14 cellular contexts compared by ENCODE assay signal in genomic region chr5:150644058-150644457, GRCh38. TPM values are rescaled to one million over a fixed set of nuclear protein-coding genes. Genes with fewer than 3 reads are reported as not detected.
DNase-seq lines count a peak whose midpoint lies in the region; ATAC-seq and TF ChIP-seq lines count a peak whose summit lies in the region.
"Had no signal": no experiment of that assay in that cellular context is flagged by ENCODE, and none has a peak within 500 bp of the region (broad histone marks: within the 10 kb centered on the region; RNA-seq: fewer than 3 reads in every experiment).

No MANE protein-coding gene starts in this region.

- peak overlapping the region; percentile 29 for H3K4me2 ChIP-seq in hepatocyte

- WGBS in hepatocyte (ENCODE audit: low lambda C conversion rate, missing lambda C conversion rate): 68% methylated on average over 5 of the region's 5 CpGs
- WGBS in psoas muscle, 3 donors: 38 to 49% (median 38%) methylated on average over 5 of the region's 5 CpGs

- no peaks in the 10 kb centered on the region for H3K9me3 ChIP-seq in SJCRH30 (replicated peaks)
- no peaks in the 10 kb centered on the region for H3K9me3 ChIP-seq in hepatocyte (ENCODE audit: low read depth)
- no peaks in the 10 kb centered on the region for H3K9me3 ChIP-seq in psoas muscle

- ATAC-seq in psoas muscle (no peak), GM19023 (IDR thresholded peaks at IDR 0.05; ENCODE audit: unreplicated experiment) (no peak), HG02678 (IDR thresholded peaks at IDR 0.05; ENCODE audit: unreplicated experiment) (no peak)
- ATAC-seq: sciatic nerve had no signal

- H3K27me3 ChIP-seq in SJCRH30 (no peaks in the 10 kb centered on the region), hepatocyte (no peaks in the 10 kb centered on the region), psoas muscle (ENCODE audit: insufficient read depth in 3 of 3, low read length in 2 of 3) (no peaks in the 10 kb centered on the region)

- H3K27ac ChIP-seq in SJCRH30 (peak overlapping the region; percentile 8), hepatocyte (peak overlapping the region; percentile 45), psoas muscle (peak overlapping the region; percentile 89)
- H3K27ac ChIP-seq: epithelial cell of prostate had no signal

- intact Hi-C loops in psoas muscle (cut with DNase I): no loop called here

- H3K4me1 ChIP-seq in SJCRH30: peaks cover 80% of the 10 kb centered on the region
- peaks cover 65% of the 10 kb centered on the region for H3K4me1 ChIP-seq in hepatocyte (ENCODE audit: insufficient read depth)
- H3K4me1 ChIP-seq in psoas muscle: peaks cover 95% of the 10 kb centered on the region

- no peaks in the 10 kb centered on the region for H3K9me2 ChIP-seq in hepatocyte (replicated peaks; ENCODE audit: insufficient read depth)

- no peaks in the 10 kb centered on the region for H4K20me1 ChIP-seq in hepatocyte (ENCODE audit: insufficient read depth, poor library complexity, severe bottlenecking)

- H2AFZ ChIP-seq in hepatocyte: no peak overlapping the region

- TF ChIP-seq CTCF in hepatocyte (IDR thresholded peaks at IDR 0.05; ENCODE audit: poor library complexity) (no peak), psoas muscle (IDR thresholded peaks at IDR 0.05) (no peak)

- H3K36me3 ChIP-seq in SJCRH30 (peaks cover 4% of the 10 kb centered on the region; the same call in 1 of the 2 replicates), hepatocyte (replicated peaks; ENCODE audit: insufficient read depth, low read depth) (no peaks in the 10 kb centered on the region), psoas muscle (ENCODE audit: insufficient read depth in 1 of 2, low read depth in 1 of 2) (peaks cover 0 to 11% of the 10 kb centered on the region in 2 donors)

- DNase-seq in A172 (ENCODE audit: low spot score) (peak; percentile 41), SJCRH30 (no peak), hepatocyte (ENCODE audit: low spot score) (no peak), psoas muscle (no peak), NCI-H1694 (lab: John Stamatoyannopoulos, UW) (no peak), HuH-7 (ENCODE audit: low spot score) (no peak)
- DNase-seq: activated CD4-positive, alpha-beta T cell treated with anti-CD3 and anti-CD28 coated beads for 4 hours; DND-41; H7; NCI-H1930 had no signal

- peaks cover 49% of the 10 kb centered on the region for H3K79me2 ChIP-seq in hepatocyte

- no peak overlapping the region for H3K4me3 ChIP-seq in SJCRH30
- H3K4me3 ChIP-seq in hepatocyte: no peak overlapping the region
- peak overlapping the region; percentile 23 for H3K4me3 ChIP-seq in psoas muscle

RNA-seq across cellular contexts. Expression of gene SYNPO, which starts 3.6 kb away (rescaled TPM):
- total RNA-seq in A172 (2014; rRNA removed; shearing (Covaris generic)): 7.2 and 9.0 TPM in 2 replicates
- total RNA-seq in SJCRH30 (2014; rRNA removed; shearing (Covaris generic)): 2.3 and 3.2 TPM in 2 replicates
- total RNA-seq in hepatocyte (6.9 and 8.4 TPM in 2 replicates), psoas muscle (100 to 1,000 TPM; 447 to 745 (median 673) TPM)
- polyA plus RNA-seq in hepatocyte (5.3 and 7.1 TPM in 2 replicates), psoas muscle (100 to 1,000 TPM; 136 to 855 (median 503) TPM)

RNA-seq across cellular contexts. Expression of gene MYOZ3, which starts 17.0 kb away (rescaled TPM):
- total RNA-seq in A172 (2014; rRNA removed; shearing (Covaris generic)): 0.07 and 0.45 TPM in 2 replicates
- total RNA-seq in SJCRH30 (2014; rRNA removed; shearing (Covaris generic)): 0.02 TPM in 1 of 2 replicates, not detected in the other
- 0.92 and 1.1 TPM in 2 replicates for total RNA-seq in hepatocyte
- 0.83 and 1.8 TPM in 2 replicates for polyA plus RNA-seq in hepatocyte
- total RNA-seq in psoas muscle: 100 to 1,000 TPM in 1 of 4 donors, 10 to 100 TPM in 3; 29.7 to 110 (median 31.7) TPM
- 10 to 100 TPM in 2 of 3 donors, 1 to 10 TPM in 1; 3.0 to 14.5 (median 14.5) TPM for polyA plus RNA-seq in psoas muscle

RNA-seq across cellular contexts. Expression of gene RBM22, which starts 56.8 kb away (rescaled TPM):
- 36.4 and 45.8 TPM in 2 replicates for total RNA-seq in A172 (2014; rRNA removed; shearing (Covaris generic))
- total RNA-seq in SJCRH30 (2014; rRNA removed; shearing (Covaris generic)): 50.5 and 55.2 TPM in 2 replicates
- 39.3 and 42.6 TPM in 2 replicates for total RNA-seq in hepatocyte
- 32.9 and 38.6 TPM in 2 replicates for polyA plus RNA-seq in hepatocyte
- total RNA-seq in psoas muscle: 10 to 100 TPM; 23.5 to 28.6 (median 27.3) TPM
- polyA plus RNA-seq in psoas muscle: 10 to 100 TPM; 17.2 to 29.9 (median 21.1) TPM

Comparison
In these comparisons a context has a peak if more than half of its experiments do, and no peak if none do; other contexts are left out.
1. H3K27ac ChIP-seq: peak in every context shown above with its lines; median percentile 89 in psoas muscle; 45 in hepatocyte; 8 in SJCRH30.
2. RNA of gene SYNPO, which starts 3.6 kb away (total RNA-seq): 447 to 745 TPM in psoas muscle; 7.2 to 9.0 TPM in A172, 6.9 to 8.4 TPM in hepatocyte and 2.3 to 3.2 TPM in SJCRH30; every median in the first group is over 10 times any median in the second.
3. RNA of gene MYOZ3, which starts 17.0 kb away (total RNA-seq): 29.7 to 110 TPM in psoas muscle; 0.92 to 1.1 TPM in hepatocyte, 0.07 to 0.45 TPM in A172 and 0.02 TPM in SJCRH30; every median in the first group is over 10 times any median in the second.